In genomic region chr15:24971772-24972171, GRCh38 we compare ENCODE assay signal across 9 cellular contexts.
"Had no signal": no experiment of that assay in that cellular context is flagged by ENCODE, and none has a peak within 500 bp of the region (broad histone marks: within the 10 kb centered on the region; RNA-seq: fewer than 3 reads in every experiment).

No MANE protein-coding gene starts in this region.

- ATAC-seq: GM23338, HCT116 had no signal

- H3K36me3 ChIP-seq: HAP-1 had no signal

- H3K4me2 ChIP-seq: GM23338 had no signal

- H2AFZ ChIP-seq: GM23338 had no signal

- H3K4me3 Mint-ChIP-seq: GM23338, H9, HFFc6 had no signal

- H3K9me3 ChIP-seq: HAP-1 had no signal

- H3K27ac Mint-ChIP-seq: GM23338, HFFc6 had no signal

- DNase-seq: GOT3, H7, H9, HCEC 1CT, HFFc6 had no signal

- H3K4me1 ChIP-seq: HAP-1 had no signal

- FAIRE-seq: H54 had no signal

- H3K4me3 ChIP-seq: GM23338, HAP-1 had no signal
